Comparison of ENCODE assay signal across 17 cellular contexts in the genomic region with DNA sequence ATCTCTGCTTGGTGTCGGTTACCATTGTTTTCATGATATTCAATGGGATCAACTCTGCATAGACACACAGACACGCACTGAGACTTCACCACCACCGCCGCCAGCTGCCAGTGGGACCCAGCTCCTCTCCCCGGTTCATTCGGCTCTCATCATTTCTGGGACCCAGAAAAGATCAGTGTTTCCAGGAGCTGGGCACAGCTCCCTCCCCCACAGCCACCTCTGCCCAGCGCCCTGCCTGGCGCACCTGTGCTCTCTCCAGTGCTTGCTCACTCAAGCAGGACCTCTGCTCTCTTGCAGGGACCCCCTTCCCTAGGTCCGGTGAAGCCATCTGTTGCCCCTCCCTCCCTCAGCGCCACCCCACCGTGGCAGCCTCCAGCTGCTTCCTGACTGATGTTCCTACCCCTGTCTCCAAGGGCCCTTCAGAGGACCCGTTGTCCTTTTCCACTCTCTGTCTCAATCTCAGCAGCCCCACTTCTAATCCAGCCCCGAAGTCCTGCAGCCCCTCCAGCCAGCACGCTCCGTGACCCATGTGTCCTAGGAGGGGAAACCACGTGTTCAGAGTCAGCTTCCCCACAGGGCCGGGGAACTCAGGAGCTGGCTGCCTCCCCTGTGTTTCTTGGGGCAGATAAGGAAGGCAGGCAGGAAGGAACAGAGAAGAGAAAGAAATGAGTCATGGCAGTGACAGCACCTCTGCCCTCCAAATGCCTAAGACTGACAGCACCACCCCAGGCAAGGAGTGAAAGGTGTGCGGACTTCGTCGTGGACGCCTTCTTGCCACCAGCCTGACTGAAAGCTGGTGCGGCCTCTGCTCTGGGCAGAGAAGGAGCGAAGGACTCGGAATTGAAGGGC.
DNase-seq lines count a peak whose midpoint lies in the region; ATAC-seq, FAIRE-seq and TF ChIP-seq lines count a peak whose summit lies in the region.
"Had no signal": no experiment of that assay in that cellular context is flagged by ENCODE, and none has a peak within 500 bp of the region (broad histone marks: within the 10 kb centered on the region; RNA-seq: fewer than 3 reads in every experiment).

No MANE protein-coding gene starts in this region.

- H3K27ac ChIP-seq in astrocyte (ENCODE audit: low read depth, low read length): no peak overlapping the region
- H3K27ac ChIP-seq: right lobe of liver, SJSA1 had no signal

- intact Hi-C loops in activated naive CD4-positive, alpha-beta T cell treated with anti-CD3 and anti-CD28 coated beads for 36 hours (cut with micrococcal nuclease): no loop called here
- intact Hi-C loops in left ventricle myocardium superior (cut with micrococcal nuclease): no loop called here

- H3K27me3 ChIP-seq in astrocyte (ENCODE audit: insufficient read depth, low read length) (no peaks in the 10 kb centered on the region), BE2C (peaks cover 43% of the 10 kb centered on the region)
- H3K27me3 ChIP-seq: right lobe of liver, SJSA1 had no signal

- peaks cover 40% of the 10 kb centered on the region for H3K27me3 Mint-ChIP-seq in activated naive CD4-positive, alpha-beta T cell treated with anti-CD3 and anti-CD28 coated beads for 36 hours (ENCODE audit: low read depth)
- peaks cover 22% of the 10 kb centered on the region for H3K27me3 Mint-ChIP-seq in astrocyte (ENCODE audit: low read depth, unreplicated experiment)

- TF ChIP-seq CTCF in astrocyte (IDR thresholded peaks at IDR 0.05; ENCODE audit: insufficient read depth, low read depth, low read length) (no peak), BE2C (IDR thresholded peaks at IDR 0.05; ENCODE audit: low read depth, low read length) (no peak)

- no peaks in the 10 kb centered on the region for H3K36me3 Mint-ChIP-seq in activated naive CD4-positive, alpha-beta T cell treated with anti-CD3 and anti-CD28 coated beads for 36 hours (ENCODE audit: low read depth)
- H3K36me3 Mint-ChIP-seq in astrocyte (ENCODE audit: low read depth, unreplicated experiment): no peaks in the 10 kb centered on the region
- no peaks in the 10 kb centered on the region for H3K36me3 Mint-ChIP-seq in stimulated activated effector memory CD8-positive, alpha-beta T cell treated with anti-CD3 and anti-CD28 coated beads, Interleukin-12 subunit alpha, Interleukin-12 subunit beta, amount 100 ng/mL, for 72 hours
- H3K36me3 Mint-ChIP-seq: activated naive CD8-positive, alpha-beta T cell treated with anti-CD3 and anti-CD28 coated beads, Interleukin-2, amount 10 ng/mL, durations not matched to agents 7 days and 5 days had no signal

- H2AFZ ChIP-seq in astrocyte (ENCODE audit: low read depth, low read length): peak overlapping the region; percentile 47

- H3K9me3 ChIP-seq in astrocyte (ENCODE audit: insufficient read depth, low read depth, low read length): no peaks in the 10 kb centered on the region
- H3K9me3 ChIP-seq in BE2C: no peaks in the 10 kb centered on the region
- H3K9me3 ChIP-seq: right lobe of liver, SJSA1 had no signal

- H3K4me1 ChIP-seq in astrocyte (ENCODE audit: insufficient read depth, low read length): no peaks in the 10 kb centered on the region
- no peaks in the 10 kb centered on the region for H3K4me1 ChIP-seq in BE2C
- H3K4me1 ChIP-seq: right lobe of liver, SJSA1 had no signal

- no peak for FAIRE-seq in astrocyte (lab: Jason Lieb, UNC)
- FAIRE-seq: H54, TTC549 had no signal

- H3K4me3 ChIP-seq in astrocyte (ENCODE audit: insufficient read depth, low read depth, low read length) (no peak overlapping the region), BE2C (ENCODE audit: low read depth, low read length) (no peak overlapping the region)
- H3K4me3 ChIP-seq: right lobe of liver, SJSA1 had no signal

- no peak overlapping the region for H3K9ac ChIP-seq in astrocyte (ENCODE audit: low read length)

- no peak overlapping the region for H3K4me3 Mint-ChIP-seq in activated naive CD4-positive, alpha-beta T cell treated with anti-CD3 and anti-CD28 coated beads for 36 hours
- no peak overlapping the region for H3K4me3 Mint-ChIP-seq in astrocyte (ENCODE audit: unreplicated experiment)
- H3K4me3 Mint-ChIP-seq in stimulated activated effector memory CD8-positive, alpha-beta T cell treated with anti-CD3 and anti-CD28 coated beads, Interleukin-12 subunit alpha, Interleukin-12 subunit beta, amount 100 ng/mL, for 72 hours: no peak overlapping the region
- H3K4me3 Mint-ChIP-seq: activated naive CD8-positive, alpha-beta T cell treated with anti-CD3 and anti-CD28 coated beads, Interleukin-2, amount 10 ng/mL, durations not matched to agents 7 days and 5 days had no signal

- H3K79me2 ChIP-seq in astrocyte (ENCODE audit: insufficient read depth, low read length): no peaks in the 10 kb centered on the region

- no peaks in the 10 kb centered on the region for H3K36me3 ChIP-seq in astrocyte (ENCODE audit: insufficient read depth, low read length)
- H3K36me3 ChIP-seq in BE2C: no peaks in the 10 kb centered on the region
- H3K36me3 ChIP-seq: right lobe of liver, SJSA1 had no signal

- CTCF ChIA-PET in activated naive CD4-positive, alpha-beta T cell treated with anti-CD3 and anti-CD28 coated beads for 36 hours (lab: Charles Lee): no interaction called here

- no peaks in the 10 kb centered on the region for H3K9me3 Mint-ChIP-seq in activated naive CD4-positive, alpha-beta T cell treated with anti-CD3 and anti-CD28 coated beads for 36 hours
- no peaks in the 10 kb centered on the region for H3K9me3 Mint-ChIP-seq in astrocyte (ENCODE audit: unreplicated experiment)
- no peaks in the 10 kb centered on the region for H3K9me3 Mint-ChIP-seq in stimulated activated effector memory CD8-positive, alpha-beta T cell treated with anti-CD3 and anti-CD28 coated beads, Interleukin-12 subunit alpha, Interleukin-12 subunit beta, amount 100 ng/mL, for 72 hours
- H3K9me3 Mint-ChIP-seq: activated naive CD8-positive, alpha-beta T cell treated with anti-CD3 and anti-CD28 coated beads, Interleukin-2, amount 10 ng/mL, durations not matched to agents 7 days and 5 days had no signal

- peak; percentile 27 for ATAC-seq in stimulated activated effector memory CD8-positive, alpha-beta T cell treated with anti-CD3 and anti-CD28 coated beads, Interleukin-12 subunit alpha, Interleukin-12 subunit beta, amount 100 ng/mL, for 72 hours
- no peak for ATAC-seq in left ventricle myocardium superior
- ATAC-seq: left lobe of liver, right lobe of liver had no signal

- H3K27ac Mint-ChIP-seq in activated naive CD4-positive, alpha-beta T cell treated with anti-CD3 and anti-CD28 coated beads for 36 hours: no peak overlapping the region
- H3K27ac Mint-ChIP-seq in astrocyte (ENCODE audit: unreplicated experiment): no peak overlapping the region
- no peak overlapping the region for H3K27ac Mint-ChIP-seq in stimulated activated effector memory CD8-positive, alpha-beta T cell treated with anti-CD3 and anti-CD28 coated beads, Interleukin-12 subunit alpha, Interleukin-12 subunit beta, amount 100 ng/mL, for 72 hours
- H3K27ac Mint-ChIP-seq: activated naive CD8-positive, alpha-beta T cell treated with anti-CD3 and anti-CD28 coated beads, Interleukin-2, amount 10 ng/mL, durations not matched to agents 7 days and 5 days had no signal

- DNase-seq in activated naive CD4-positive, alpha-beta T cell treated with anti-CD3 and anti-CD28 coated beads for 36 hours: peak; percentile 7
- DNase-seq in activated naive CD4-positive, alpha-beta T cell (lab: John Stamatoyannopoulos, UW): no peak
- DNase-seq in NCI-H1417 treated with DMSO at 0.1 percent for 48 hours (lab: John Stamatoyannopoulos, UW): peak; percentile 4
- no peak for DNase-seq in astrocyte (ENCODE audit: low read depth)
- DNase-seq in stimulated activated effector memory CD8-positive, alpha-beta T cell treated with anti-CD3 and anti-CD28 coated beads, Interleukin-12 subunit alpha, Interleukin-12 subunit beta, amount 100 ng/mL, for 72 hours (ENCODE audit: low spot score in 2 of 2): no peak
- no peak for DNase-seq in BE2C
- no peak for DNase-seq in hippocampal formation (lab: John Stamatoyannopoulos, UW)
- no peak for DNase-seq in left ventricle myocardium superior
- DNase-seq: activated naive CD8-positive, alpha-beta T cell treated with anti-CD3 and anti-CD28 coated beads, Interleukin-2, amount 10 ng/mL, durations not matched to agents 7 days and 5 days; head of caudate nucleus; NCI-H774; right lobe of liver; stimulated activated naive CD4-positive, alpha-beta T cell treated with Interleukin-2 at 50 U/mL for 16 hours had no signal

- H3K4me2 ChIP-seq in astrocyte (ENCODE audit: low read length): no peak overlapping the region

- H4K20me1 ChIP-seq in astrocyte (ENCODE audit: insufficient read depth, low read length): no peaks in the 10 kb centered on the region

- peaks cover 4% of the 10 kb centered on the region for H3K4me1 Mint-ChIP-seq in activated naive CD4-positive, alpha-beta T cell treated with anti-CD3 and anti-CD28 coated beads for 36 hours (ENCODE audit: low read depth)
- H3K4me1 Mint-ChIP-seq in astrocyte (ENCODE audit: low read depth, unreplicated experiment): peaks cover 12% of the 10 kb centered on the region
- H3K4me1 Mint-ChIP-seq in stimulated activated effector memory CD8-positive, alpha-beta T cell treated with anti-CD3 and anti-CD28 coated beads, Interleukin-12 subunit alpha, Interleukin-12 subunit beta, amount 100 ng/mL, for 72 hours: peaks cover 8% of the 10 kb centered on the region

Comparison
In these comparisons a context has a peak if more than half of its experiments do, and no peak if none do; other contexts are left out.
1. DNase-seq: peak in activated naive CD4-positive, alpha-beta T cell treated with anti-CD3 and anti-CD28 coated beads for 36 hours (single experiment) and NCI-H1417 treated with DMSO at 0.1 percent for 48 hours (single experiment); none in activated naive CD4-positive, alpha-beta T cell (0 of 4), astrocyte (single experiment), stimulated activated effector memory CD8-positive, alpha-beta T cell treated with anti-CD3 and anti-CD28 coated beads, Interleukin-12 subunit alpha, Interleukin-12 subunit beta, amount 100 ng/mL, for 72 hours (0 of 2), BE2C (single experiment), hippocampal formation (0 of 2) and left ventricle myocardium superior (single experiment).